Comparison of ENCODE assay signal across 17 cellular contexts in genomic region chr10:74244807-74245206, GRCh38.
"Had no signal": no experiment of that assay in that cellular context is flagged by ENCODE, and none has a peak within 500 bp of the region (broad histone marks: within the 10 kb centered on the region; RNA-seq: fewer than 3 reads in every experiment).

No MANE protein-coding gene starts in this region.

- H3K27ac ChIP-seq: epithelial cell of prostate, esophagus squamous epithelium, gastrocnemius medialis, heart right ventricle, left lung, lower lobe of right lung had no signal

- ATAC-seq: effector memory CD8-positive, alpha-beta T cell; esophagus mucosa; gastrocnemius medialis; heart right ventricle; left cardiac atrium; left lung; left ventricle myocardium superior; lower lobe of right lung; naive thymus-derived CD4-positive, alpha-beta T cell; natural killer cell had no signal

- FAIRE-seq: keratinocyte had no signal

- DNase-seq: cortex of kidney; effector CD8-positive, alpha-beta T cell; endodermal cell; esophagus squamous epithelium; gastrocnemius medialis; glutamatergic neuron; left cardiac atrium; left lung; left ventricle myocardium superior; lower lobe of right lung; natural killer cell had no signal
